In genomic region chr2:119606674-119607073, GRCh38 we compare ENCODE assay signal across 24 cellular contexts.
DNase-seq lines count a peak whose midpoint lies in the region; ATAC-seq, FAIRE-seq and TF ChIP-seq lines count a peak whose summit lies in the region.
"Had no signal": no experiment of that assay in that cellular context is flagged by ENCODE, and none has a peak within 500 bp of the region (broad histone marks: within the 10 kb centered on the region; RNA-seq: fewer than 3 reads in every experiment).

No MANE protein-coding gene starts in this region.

- no peak overlapping the region for H3K9ac ChIP-seq in PC-3 (ENCODE audit: low read length)
- H3K9ac ChIP-seq in HepG2 (ENCODE audit: insufficient read depth, low read depth, low read length) = no peak overlapping the region
- H3K9ac ChIP-seq: BLaER1 treated with 17β-estradiol and CSF1 and Interleukin-3, amounts not matched to agents 10 nM and 100 nM had no signal

- no peaks in the 10 kb centered on the region for H3K79me2 ChIP-seq in PC-3 (ENCODE audit: low read length)
- H3K79me2 ChIP-seq in HepG2 (ENCODE audit: insufficient read depth, low read length) = no peaks in the 10 kb centered on the region

- H3K9me3 ChIP-seq in PC-3 (ENCODE audit: low read length) (no peaks in the 10 kb centered on the region), HepG2 (ENCODE audit: low read length) (no peaks in the 10 kb centered on the region), prostate gland (no peaks in the 10 kb centered on the region)
- H3K9me3 ChIP-seq: A549, BE2C, HAP-1 had no signal

- H3K9me2 ChIP-seq in PC-3 (replicated peaks; ENCODE audit: low read length) = no peaks in the 10 kb centered on the region

- H3K36me3 ChIP-seq in PC-3 (ENCODE audit: low read depth, low read length) = no peaks in the 10 kb centered on the region
- no peaks in the 10 kb centered on the region for H3K36me3 ChIP-seq in HepG2 (replicated peaks in 1 of 2; ENCODE audit: control insufficient read depth in 1 of 2, insufficient read depth in 2 of 2, low read length in 2 of 2)
- no peaks in the 10 kb centered on the region for H3K36me3 ChIP-seq in prostate gland
- H3K36me3 ChIP-seq: BE2C; BLaER1 treated with 17β-estradiol and CSF1 and Interleukin-3, amounts not matched to agents 10 nM and 100 nM; HAP-1 had no signal

- TF ChIP-seq CTCF in PC-3 (conservative IDR thresholded peaks at IDR 0.05; ENCODE audit: low read depth, low read length) = no peak
- TF ChIP-seq CTCF in epithelial cell of esophagus (IDR thresholded peaks at IDR 0.05; ENCODE audit: insufficient read depth, low read depth, low read length, missing control alignments) = no peak
- TF ChIP-seq CTCF in HepG2 (CRISPR knock-in tag; IDR thresholded peaks at IDR 0.05) = no peak
- no peak for TF ChIP-seq CTCF in prostate gland (IDR thresholded peaks at IDR 0.05)

- H4K20me1 ChIP-seq in PC-3 (ENCODE audit: low read length) (no peaks in the 10 kb centered on the region), HepG2 (ENCODE audit: insufficient read depth, low read length) (no peaks in the 10 kb centered on the region)
- H4K20me1 ChIP-seq: BLaER1 treated with 17β-estradiol and CSF1 and Interleukin-3, amounts not matched to agents 10 nM and 100 nM had no signal

- intact Hi-C loops in PC-3 (cut with micrococcal nuclease) (no loop called here), HepG2 (cut with micrococcal nuclease; ENCODE audit: unreplicated experiment) (no loop called here), prostate gland (cut with DNase I) (no loop called here)

- CTCF ChIA-PET in PC-3 (lab: Charles Lee) (no interaction called here), HepG2 (lab: Yijun Ruan, JAX; ENCODE audit: low intra/inter-chr PET ratio, low total read pairs) (no interaction called here)

- H3K4me3 ChIP-seq in PC-3 (ENCODE audit: low read length) = no peak overlapping the region
- H3K4me3 ChIP-seq in epithelial cell of esophagus (ENCODE audit: low read length) = no peak overlapping the region
- no peak overlapping the region for H3K4me3 ChIP-seq in HepG2 (replicated peaks in 1 of 3; ENCODE audit: insufficient read depth in 1 of 3, low read depth in 2 of 3, low read length in 3 of 3)
- no peak overlapping the region for H3K4me3 ChIP-seq in prostate gland
- H3K4me3 ChIP-seq: A549; BLaER1 treated with 17β-estradiol and CSF1 and Interleukin-3, amounts not matched to agents 10 nM and 100 nM; GM12878; HAP-1 had no signal

- H3K4me2 ChIP-seq in PC-3 (ENCODE audit: low read length) (no peak overlapping the region), HepG2 (ENCODE audit: low read depth, low read length) (no peak overlapping the region)
- H3K4me2 ChIP-seq: A549; BLaER1 treated with 17β-estradiol and CSF1 and Interleukin-3, amounts not matched to agents 10 nM and 100 nM had no signal

- no peak for TF ChIP-seq EP300 in HepG2 (IDR thresholded peaks at IDR 0.05; ENCODE audit: low read depth in 2 of 2, low read length in 2 of 2)
- TF ChIP-seq EP300 in HepG2 (CRISPR knock-in tag; IDR thresholded peaks at IDR 0.05; ENCODE audit: borderline replicate concordance) = no peak

- 0% methylated on average over 1 of the region's 1 CpG for WGBS in HepG2 (ENCODE audit: low lambda C conversion rate)
- WGBS in prostate gland = 65% methylated on average over 1 of the region's 1 CpG

- BruUV-seq in PC-3 (replicated peaks; lab: Mats Ljungman, UMichigan) (no TSS peak), HepG2 (replicated peaks; lab: Mats Ljungman, UMichigan) (no TSS peak)

- DNase-seq in DMS53 (lab: John Stamatoyannopoulos, UW) (peak; percentile 83), PC-3 (peak; percentile 22), epithelial cell of esophagus (ENCODE audit: low read depth) (peak; percentile 5), HepG2 (ENCODE audit: low spot score) (no peak), prostate gland (ENCODE audit: low spot score) (no peak)
- DNase-seq: 8988T; ACHN; AML-193; BE2C; CD4-positive, alpha-beta T cell; CD8-positive, alpha-beta memory T cell; DMS 273 treated with DMSO at 0.1 percent for 48 hours; DND-41; GOT3; HFFc6 had no signal

- in situ Hi-C loops in HepG2 (cut with HindIII; ENCODE audit: extremely low pct_ligation_motif_present, low pct_unique_long_range_greater_than_20kb) = no loop called here

- no peak for FAIRE-seq in HepG2 (lab: Jason Lieb, UNC)
- FAIRE-seq: A549, D721Med, G401.6, GM12878, H54 had no signal

- no peak for ATAC-seq in PC-3
- no peak for ATAC-seq in HepG2
- no peak for ATAC-seq in HG03565 (IDR thresholded peaks at IDR 0.05; ENCODE audit: unreplicated experiment)
- ATAC-seq in GM19328 (IDR thresholded peaks at IDR 0.05; ENCODE audit: unreplicated experiment) = no peak
- ATAC-seq: A549, GM12878 had no signal

- no peak overlapping the region for H2AFZ ChIP-seq in PC-3 (ENCODE audit: low read length)
- no peak overlapping the region for H2AFZ ChIP-seq in HepG2 (ENCODE audit: low read length)

- no peak for TF ChIP-seq RAD21 in HepG2 (CRISPR knock-in tag; IDR thresholded peaks at IDR 0.05)

- H3K27me3 ChIP-seq in PC-3 (ENCODE audit: low read length) (peaks cover 16% of the 10 kb centered on the region), HepG2 (ENCODE audit: control insufficient read depth in 1 of 2, insufficient read depth in 2 of 2, low read length in 2 of 2) (peaks cover 0 to 1% of the 10 kb centered on the region in 2 experiments; a peak in 1 of 5 replicates), prostate gland (replicated peaks; ENCODE audit: insufficient read depth) (no peaks in the 10 kb centered on the region)
- H3K27me3 ChIP-seq: BE2C; BLaER1 treated with 17β-estradiol and CSF1 and Interleukin-3, amounts not matched to agents 10 nM and 100 nM had no signal

- no peak overlapping the region for H3K27ac ChIP-seq in PC-3 (ENCODE audit: low read length)
- H3K27ac ChIP-seq in HepG2 (ENCODE audit: extremely low read length, insufficient read depth, low read length) = no peak overlapping the region
- H3K27ac ChIP-seq in prostate gland = no peak overlapping the region
- H3K27ac ChIP-seq: A549; BLaER1 treated with 17β-estradiol and CSF1 and Interleukin-3, amounts not matched to agents 10 nM and 100 nM had no signal

- TF ChIP-seq POLR2A in HepG2 (IDR thresholded peaks at IDR 0.05; ENCODE audit: insufficient read depth in 1 of 2, low read depth in 2 of 2, low read length in 2 of 2) = no peak
- no peak for TF ChIP-seq POLR2A in prostate gland (IDR thresholded peaks at IDR 0.05)

- POLR2A ChIA-PET in PC-3 (lab: Charles Lee; ENCODE audit: unreplicated experiment) (no interaction called here), HepG2 (lab: Yijun Ruan, JAX) (no interaction called here)

- no peaks in the 10 kb centered on the region for H3F3A ChIP-seq in PC-3 (ENCODE audit: low read length, unreplicated experiment)

- H3K4me1 ChIP-seq in PC-3 (ENCODE audit: insufficient read depth, low read length) = peaks cover 7% of the 10 kb centered on the region
- H3K4me1 ChIP-seq in HepG2 (ENCODE audit: insufficient read depth, low read length) = no peaks in the 10 kb centered on the region
- no peaks in the 10 kb centered on the region for H3K4me1 ChIP-seq in prostate gland (replicated peaks)
- H3K4me1 ChIP-seq: A549; BE2C; BLaER1 treated with 17β-estradiol and CSF1 and Interleukin-3, amounts not matched to agents 10 nM and 100 nM; HAP-1 had no signal

TF ChIP-seq in HepG2, 621 proteins besides CTCF, POLR2A, EP300 and RAD21:
- TF ChIP-seq FOSL2 (CRISPR knock-in tag; IDR thresholded peaks at IDR 0.05) (peak; percentile 74), ZNF724P (CRISPR knock-in tag; IDR thresholded peaks at IDR 0.05; ENCODE audit: borderline replicate concordance) (no peak), NR2F6 (IDR thresholded peaks at IDR 0.05) (0 out of 2 replicates have a peak, but pooled peaks have one; percentile 15), NR2F6 (CRISPR knock-in tag; IDR thresholded peaks at IDR 0.05) (no peak), RARA (CRISPR knock-in tag; IDR thresholded peaks at IDR 0.05) (peak; percentile 83), ELK4 (CRISPR knock-in tag; IDR thresholded peaks at IDR 0.05; ENCODE audit: borderline replicate concordance) (no peak), SAP130 (CRISPR knock-in tag; IDR thresholded peaks at IDR 0.05; ENCODE audit: low read depth) (peak; percentile 11; the same call in 1 of the 2 replicates)

Comparison
In these comparisons a context has a peak if more than half of its experiments do, and no peak if none do; other contexts are left out.
1. DNase-seq: peak in DMS53 (single experiment), PC-3 (single experiment) and epithelial cell of esophagus (single experiment); none in HepG2 (single experiment) and prostate gland (single experiment).